In genomic region chr13:107113387-107113786, GRCh38 we compare ENCODE assay signal across 35 cellular contexts.
"Had no signal": no experiment of that assay in that cellular context is flagged by ENCODE, and none has a peak within 500 bp of the region (broad histone marks: within the 10 kb centered on the region; RNA-seq: fewer than 3 reads in every experiment).

No MANE protein-coding gene starts in this region.

- H3K27ac ChIP-seq: ascending aorta, cardiac muscle cell, VCaP had no signal

- ATAC-seq: activated CD8-positive, alpha-beta T cell treated with anti-CD3 and anti-CD28 coated beads for 36 hours; activated naive CD8-positive, alpha-beta T cell treated with anti-CD3 and anti-CD28 coated beads, Interleukin-2, amount 50 U/mL, for 24 hours had no signal

- H3K4me1 Mint-ChIP-seq: activated B cell treated with CpG ODN at 0.5 μM for 24 hours; activated CD4-positive, alpha-beta T cell treated with anti-CD3 and anti-CD28 coated beads, Interleukin-2, amount 10 ng/mL, durations not matched to agents 24 days and 14 days; activated naive CD4-positive, alpha-beta T cell treated with anti-CD3 and anti-CD28 coated beads, Interleukin-2, amount 10 ng/mL, durations not matched to agents 7 days and 5 days; activated naive CD4-positive, alpha-beta T cell treated with anti-CD3 and anti-CD28 coated beads, Interleukin-2, amount 50 U/mL, for 24 hours; activated naive CD8-positive, alpha-beta T cell treated with anti-CD3 and anti-CD28 coated beads, Interleukin-2, amount 10 ng/mL, durations not matched to agents 7 days and 5 days; activated naive CD8-positive, alpha-beta T cell treated with anti-CD3 and anti-CD28 coated beads, Interleukin-2, amount 50 U/mL, for 24 hours; brain; central memory CD8-positive, alpha-beta T cell had no signal

- H3K27me3 ChIP-seq: ascending aorta, cardiac muscle cell had no signal

- H3K27ac Mint-ChIP-seq: activated B cell treated with CpG ODN at 0.5 μM for 24 hours; activated CD4-positive, alpha-beta memory T cell treated with anti-CD3 and anti-CD28 coated beads for 36 hours; activated CD4-positive, alpha-beta T cell treated with anti-CD3 and anti-CD28 coated beads, Interleukin-2, amount 10 ng/mL, durations not matched to agents 24 days and 14 days; activated CD8-positive, alpha-beta T cell treated with anti-CD3 and anti-CD28 coated beads for 36 hours; activated naive CD4-positive, alpha-beta T cell treated with anti-CD3 and anti-CD28 coated beads, Interleukin-2, amount 10 ng/mL, durations not matched to agents 7 days and 5 days; activated naive CD4-positive, alpha-beta T cell treated with anti-CD3 and anti-CD28 coated beads, Interleukin-2, amount 50 U/mL, for 24 hours; activated naive CD8-positive, alpha-beta T cell; activated naive CD8-positive, alpha-beta T cell treated with anti-CD3 and anti-CD28 coated beads, Interleukin-2, amount 10 ng/mL, durations not matched to agents 7 days and 5 days; activated naive CD8-positive, alpha-beta T cell treated with anti-CD3 and anti-CD28 coated beads, Interleukin-2, amount 50 U/mL, for 24 hours; activated T-helper 2 cell treated with anti-CD3 and anti-CD28 coated beads, Interferon-gamma antibody, Interleukin-2, Interleukin-4, amounts not matched to agents 10 μg/mL and 5 μg/mL and 100 μg/mL, durations not matched to agents 14 hours and 24 hours and 36 hours; brain; T-helper 1 cell treated with Interleukin-12 subunit alpha and Interleukin-12 subunit beta and Interleukin-4 antibody, amounts not matched to agents 30 μg/mL and 1 μg/mL, for 36 hours; T-helper 2 cell treated with Interferon-gamma antibody and Interleukin-4, amounts not matched to agents 5 μg/mL and 100 μg/mL, for 36 hours had no signal

- DNase-seq: activated B cell treated with CpG ODN at 0.5 μM for 24 hours; activated CD4-positive, alpha-beta memory T cell treated with anti-CD3 and anti-CD28 coated beads for 36 hours; activated CD4-positive, alpha-beta T cell treated with anti-CD3 and anti-CD28 coated beads for 4 hours; activated CD4-positive, alpha-beta T cell treated with anti-CD3 and anti-CD28 coated beads, Interleukin-2, amount 10 ng/mL, durations not matched to agents 24 days and 14 days; activated CD4-positive, alpha-beta T cell treated with anti-CD3 and anti-CD28 coated beads, Interleukin-2, amount 50 U/mL, for 1 hour; activated CD4-positive, alpha-beta T cell treated with anti-CD3 and anti-CD28 coated beads, Interleukin-2, amount 50 U/mL, for 4 hours; activated CD4-positive, CD25-positive, alpha-beta regulatory T cell treated with anti-CD3 and anti-CD28 coated beads, Interleukin-2, amount 50 U/mL, for 72 hours; activated CD8-positive, alpha-beta memory T cell treated with anti-CD3 and anti-CD28 coated beads, Interleukin-2, amount 50 U/mL, for 4 hours; activated CD8-positive, alpha-beta T cell treated with anti-CD3 and anti-CD28 coated beads for 36 hours; activated effector memory CD4-positive, alpha-beta T cell treated with Interleukin-2 at 50 U/mL for 16 hours; activated gamma-delta T cell; activated naive CD4-positive, alpha-beta T cell treated with anti-CD3 and anti-CD28 coated beads, Interleukin-2, amount 10 ng/mL, durations not matched to agents 7 days and 5 days; activated naive CD4-positive, alpha-beta T cell treated with Interleukin-2 at 50 U/mL for 16 hours; activated naive CD8-positive, alpha-beta T cell treated with anti-CD3 and anti-CD28 coated beads, Interleukin-2, amount 10 ng/mL, durations not matched to agents 7 days and 5 days; activated naive CD8-positive, alpha-beta T cell treated with anti-CD3 and anti-CD28 coated beads, Interleukin-2, amount 50 U/mL, for 24 hours; activated T-cell treated with anti-CD3 and anti-CD28 coated beads for 4 hours; activated T-cell treated with anti-CD3 and anti-CD28 coated beads, Interleukin-2, amount 50 U/mL, for 1 hour; activated T-cell treated with anti-CD3 and anti-CD28 coated beads, Interleukin-2, amount 50 U/mL, for 48 hours; amygdala; anterior cingulate cortex; caudate nucleus; cerebellar nuclear complex; T-helper 1 cell; T-helper 2 cell; T-helper 9 cell had no signal

- H3K36me3 Mint-ChIP-seq: activated CD4-positive, alpha-beta memory T cell treated with anti-CD3 and anti-CD28 coated beads for 36 hours; activated naive CD4-positive, alpha-beta T cell treated with anti-CD3 and anti-CD28 coated beads, Interleukin-2, amount 10 ng/mL, durations not matched to agents 7 days and 5 days; activated naive CD4-positive, alpha-beta T cell treated with anti-CD3 and anti-CD28 coated beads, Interleukin-2, amount 50 U/mL, for 24 hours; activated naive CD8-positive, alpha-beta T cell; activated naive CD8-positive, alpha-beta T cell treated with anti-CD3 and anti-CD28 coated beads, Interleukin-2, amount 10 ng/mL, durations not matched to agents 7 days and 5 days had no signal

- H3K4me3 ChIP-seq: ascending aorta, cardiac muscle cell had no signal

- H3K27me3 Mint-ChIP-seq: activated B cell treated with CpG ODN at 0.5 μM for 24 hours; activated CD4-positive, alpha-beta memory T cell treated with anti-CD3 and anti-CD28 coated beads for 36 hours; activated CD4-positive, alpha-beta T cell treated with anti-CD3 and anti-CD28 coated beads, Interleukin-2, amount 10 ng/mL, durations not matched to agents 24 days and 14 days; activated CD8-positive, alpha-beta T cell treated with anti-CD3 and anti-CD28 coated beads for 36 hours; activated naive CD4-positive, alpha-beta T cell treated with anti-CD3 and anti-CD28 coated beads, Interleukin-2, amount 10 ng/mL, durations not matched to agents 7 days and 5 days; activated naive CD8-positive, alpha-beta T cell; activated naive CD8-positive, alpha-beta T cell treated with anti-CD3 and anti-CD28 coated beads, Interleukin-2, amount 10 ng/mL, durations not matched to agents 7 days and 5 days; activated naive CD8-positive, alpha-beta T cell treated with anti-CD3 and anti-CD28 coated beads, Interleukin-2, amount 50 U/mL, for 24 hours; brain; central memory CD8-positive, alpha-beta T cell had no signal

- H3K36me3 ChIP-seq: ascending aorta, cardiac muscle cell had no signal

- H3K9me3 Mint-ChIP-seq: activated CD4-positive, alpha-beta memory T cell treated with anti-CD3 and anti-CD28 coated beads for 36 hours; activated CD4-positive, alpha-beta T cell treated with anti-CD3 and anti-CD28 coated beads, Interleukin-2, amount 10 ng/mL, durations not matched to agents 24 days and 14 days; activated naive CD4-positive, alpha-beta T cell treated with anti-CD3 and anti-CD28 coated beads, Interleukin-2, amount 50 U/mL, for 24 hours; activated naive CD8-positive, alpha-beta T cell treated with anti-CD3 and anti-CD28 coated beads, Interleukin-2, amount 50 U/mL, for 24 hours had no signal

- H3K4me3 Mint-ChIP-seq: activated B cell treated with CpG ODN at 0.5 μM for 24 hours; activated CD4-positive, alpha-beta memory T cell treated with anti-CD3 and anti-CD28 coated beads for 36 hours; activated CD4-positive, alpha-beta T cell treated with anti-CD3 and anti-CD28 coated beads, Interleukin-2, amount 10 ng/mL, durations not matched to agents 24 days and 14 days; activated CD8-positive, alpha-beta T cell treated with anti-CD3 and anti-CD28 coated beads for 36 hours; activated naive CD4-positive, alpha-beta T cell treated with anti-CD3 and anti-CD28 coated beads, Interleukin-2, amount 10 ng/mL, durations not matched to agents 7 days and 5 days; activated naive CD4-positive, alpha-beta T cell treated with anti-CD3 and anti-CD28 coated beads, Interleukin-2, amount 50 U/mL, for 24 hours; activated naive CD8-positive, alpha-beta T cell; activated naive CD8-positive, alpha-beta T cell treated with anti-CD3 and anti-CD28 coated beads, Interleukin-2, amount 10 ng/mL, durations not matched to agents 7 days and 5 days; activated naive CD8-positive, alpha-beta T cell treated with anti-CD3 and anti-CD28 coated beads, Interleukin-2, amount 50 U/mL, for 24 hours; brain; central memory CD8-positive, alpha-beta T cell; T-helper 1 cell treated with Interleukin-12 subunit alpha and Interleukin-12 subunit beta and Interleukin-4 antibody, amounts not matched to agents 30 μg/mL and 1 μg/mL, for 36 hours; T-helper 2 cell treated with Interferon-gamma antibody and Interleukin-4, amounts not matched to agents 5 μg/mL and 100 μg/mL, for 36 hours had no signal
